ENCODE assay signal across 20 cellular contexts in genomic region chr9:121313458-121314152, GRCh38. TPM values are rescaled to one million over a fixed set of nuclear protein-coding genes. Genes with fewer than 3 reads are reported as not detected.
DNase-seq lines count a peak whose midpoint lies in the region; ATAC-seq and TF ChIP-seq lines count a peak whose summit lies in the region.
"Had no signal": no experiment of that assay in that cellular context is flagged by ENCODE, and none has a peak within 500 bp of the region (broad histone marks: within the 10 kb centered on the region; RNA-seq: fewer than 3 reads in every experiment).

No MANE protein-coding gene starts in this region.

- peak; percentile 58 for DNase-seq in activated effector memory CD4-positive, alpha-beta T cell treated with anti-CD3 and anti-CD28 coated beads, Interleukin-2, amount 50 U/mL, for 16 hours
- DNase-seq in activated effector memory CD4-positive, alpha-beta T cell treated with Interleukin-2 at 50 U/mL for 16 hours = no peak
- no peak for DNase-seq in esophagus muscularis mucosa (ENCODE audit: extremely low spot score)
- no peak for DNase-seq in thoracic aorta (ENCODE audit: low spot score)
- DNase-seq in mesenteric fat pad (ENCODE audit: low spot score) = no peak
- DNase-seq in NOMO-1 treated with DMSO at 0.1 percent for 48 hours (lab: John Stamatoyannopoulos, UW; ENCODE audit: unreplicated experiment) = no peak
- DNase-seq: Caco-2; CD4-positive, CD25-positive, alpha-beta regulatory T cell; DMS153; HFFc6; Karpas-422; MM.1S; NCI-H1105; NCI-H1694; NCI-H524 had no signal

- TF ChIP-seq POLR2A in esophagus muscularis mucosa (IDR thresholded peaks at IDR 0.05; ENCODE audit: low read depth) = no peak

- H3K36me3 Mint-ChIP-seq in stimulated activated memory B cell treated with anti-CD40 and anti-IgM and Interleukin-4, amounts not matched to agents 10 μg/mL and 1 μg/mL and 100 μg/mL, for 72 hours = peaks cover 58% of the 10 kb centered on the region

- no peaks in the 10 kb centered on the region for H3K9me3 Mint-ChIP-seq in stimulated activated memory B cell treated with anti-CD40 and anti-IgM and Interleukin-4, amounts not matched to agents 10 μg/mL and 1 μg/mL and 100 μg/mL, for 72 hours
- H3K9me3 Mint-ChIP-seq: CD4-positive, CD25-positive, alpha-beta regulatory T cell; HFFc6 had no signal

- no peak for ATAC-seq in thoracic aorta (ENCODE audit: insufficient number of reproducible peaks, low FRiP score, low read depth)
- ATAC-seq in stimulated activated memory B cell treated with anti-CD40 and anti-IgM and Interleukin-4, amounts not matched to agents 10 μg/mL and 1 μg/mL and 100 μg/mL, for 72 hours = no peak
- ATAC-seq: Panc1 had no signal

- H3K36me3 ChIP-seq in esophagus muscularis mucosa (peaks cover 85 to 100% (median 98%) of the 10 kb centered on the region in 4 donors), muscle layer of colon (ENCODE audit: insufficient read depth, low read length) (peaks cover 88% of the 10 kb centered on the region), thoracic aorta (peaks cover 69% of the 10 kb centered on the region)

- H3K4me3 ChIP-seq in esophagus muscularis mucosa (no peak overlapping the region), muscle layer of colon (ENCODE audit: low read depth in 1 of 2, low read length in 2 of 2) (no peak overlapping the region), thoracic aorta (no peak overlapping the region)

- no peak overlapping the region for H3K27ac Mint-ChIP-seq in stimulated activated memory B cell treated with anti-CD40 and anti-IgM and Interleukin-4, amounts not matched to agents 10 μg/mL and 1 μg/mL and 100 μg/mL, for 72 hours
- H3K27ac Mint-ChIP-seq: B cell; CD4-positive, CD25-positive, alpha-beta regulatory T cell; HFFc6 had no signal

- intact Hi-C loops in esophagus muscularis mucosa (cut with DNase I) = no loop called here

- no peak overlapping the region for H3K4me3 Mint-ChIP-seq in stimulated activated memory B cell treated with anti-CD40 and anti-IgM and Interleukin-4, amounts not matched to agents 10 μg/mL and 1 μg/mL and 100 μg/mL, for 72 hours
- H3K4me3 Mint-ChIP-seq: B cell; CD4-positive, CD25-positive, alpha-beta regulatory T cell; HFFc6 had no signal

- no peaks in the 10 kb centered on the region for H3K9me3 ChIP-seq in esophagus muscularis mucosa
- no peaks in the 10 kb centered on the region for H3K9me3 ChIP-seq in muscle layer of colon (ENCODE audit: low read length)
- H3K9me3 ChIP-seq in thoracic aorta = no peaks in the 10 kb centered on the region
- H3K9me3 ChIP-seq: Caco-2 had no signal

- 95% methylated on average over 10 of the region's 10 CpGs for WGBS in esophagus muscularis mucosa

- H3K27me3 ChIP-seq in esophagus muscularis mucosa = no peaks in the 10 kb centered on the region
- no peaks in the 10 kb centered on the region for H3K27me3 ChIP-seq in muscle layer of colon (ENCODE audit: control insufficient read depth in 1 of 2, insufficient read depth in 2 of 2, low read length in 2 of 2)
- H3K27me3 ChIP-seq in thoracic aorta (replicated peaks; ENCODE audit: insufficient read depth) = no peaks in the 10 kb centered on the region

- no peaks in the 10 kb centered on the region for H3K27me3 Mint-ChIP-seq in stimulated activated memory B cell treated with anti-CD40 and anti-IgM and Interleukin-4, amounts not matched to agents 10 μg/mL and 1 μg/mL and 100 μg/mL, for 72 hours
- H3K27me3 Mint-ChIP-seq: B cell; CD4-positive, CD25-positive, alpha-beta regulatory T cell had no signal

- H3K9ac ChIP-seq in muscle layer of colon (ENCODE audit: low read length) = no peak overlapping the region

- H3K27ac ChIP-seq in esophagus muscularis mucosa (replicated peaks in 1 of 4) (peak overlapping the region; percentile 49 to 99 (median 59)), muscle layer of colon (ENCODE audit: low read depth, low read length) (peak overlapping the region; percentile 39), thoracic aorta (peak overlapping the region; percentile 22 to 53)
- H3K27ac ChIP-seq: 22Rv1 had no signal

- TF ChIP-seq EP300 in esophagus muscularis mucosa (IDR thresholded peaks at IDR 0.05) = no peak

- peaks cover 48 to 99% (median 90%) of the 10 kb centered on the region in 4 donors for H3K4me1 ChIP-seq in esophagus muscularis mucosa
- H3K4me1 ChIP-seq in muscle layer of colon (ENCODE audit: insufficient read depth, low read length) = peaks cover 19% of the 10 kb centered on the region
- peaks cover 5 to 48% of the 10 kb centered on the region in 2 donors for H3K4me1 ChIP-seq in thoracic aorta (ENCODE audit: control insufficient read depth in 1 of 2, low read depth in 2 of 2)
- H3K4me1 ChIP-seq: Caco-2 had no signal

- no peaks in the 10 kb centered on the region for H3K4me1 Mint-ChIP-seq in stimulated activated memory B cell treated with anti-CD40 and anti-IgM and Interleukin-4, amounts not matched to agents 10 μg/mL and 1 μg/mL and 100 μg/mL, for 72 hours
- H3K4me1 Mint-ChIP-seq: B cell; CD4-positive, CD25-positive, alpha-beta regulatory T cell had no signal

- no peak for TF ChIP-seq CTCF in esophagus muscularis mucosa (IDR thresholded peaks at IDR 0.05)
- TF ChIP-seq CTCF in thoracic aorta (IDR thresholded peaks at IDR 0.05) = no peak

RNA-seq across cellular contexts. Expression of gene GSN, which starts 45.6 kb away (rescaled TPM):
- total RNA-seq in esophagus muscularis mucosa (1,000 to 10,000 TPM; 2,509 to 3,811 (median 3,170) TPM), thoracic aorta (1,000 to 10,000 TPM; 3,187 to 4,234 TPM), mesenteric fat pad (843 TPM)

RNA-seq across cellular contexts. Expression of gene STOM, which starts 56.4 kb away (rescaled TPM):
- total RNA-seq in esophagus muscularis mucosa = 100 to 1,000 TPM; 250 to 554 (median 444) TPM
- 100 to 1,000 TPM; 177 to 344 TPM for total RNA-seq in thoracic aorta
- 620 TPM for total RNA-seq in mesenteric fat pad
